In the genomic region with DNA sequence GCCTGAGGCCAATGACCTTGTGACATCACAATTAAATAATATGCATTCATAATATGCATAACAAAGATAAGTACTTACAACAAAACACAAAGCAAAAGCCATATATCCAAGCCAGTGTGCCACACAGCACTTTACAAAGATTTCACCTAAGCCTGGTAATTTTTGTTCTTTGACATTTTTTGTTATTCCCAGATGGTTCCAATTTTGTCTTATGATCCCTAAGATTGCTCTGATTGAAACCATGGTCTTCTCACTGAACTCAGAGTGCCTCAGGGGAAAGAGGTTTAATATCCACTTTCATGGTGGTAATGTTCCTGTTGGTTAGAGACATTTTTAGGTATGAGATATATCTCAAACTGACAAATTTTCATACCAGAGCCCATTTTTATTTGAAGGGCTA, we compare ENCODE assay signal across 7 cellular contexts. TPM values are rescaled to one million over a fixed set of nuclear protein-coding genes. Genes with fewer than 3 reads are reported as not detected.
"Had no signal": no experiment of that assay in that cellular context is flagged by ENCODE, and none has a peak within 500 bp of the region (broad histone marks: within the 10 kb centered on the region; RNA-seq: fewer than 3 reads in every experiment).

No MANE protein-coding gene starts in this region.

- H3K27ac ChIP-seq: HL-60 had no signal

- H3K27ac Mint-ChIP-seq: IgD-negative memory B cell had no signal

- DNase-seq: IMR-90, KBM-7 had no signal

- ATAC-seq: HepG2, K562 had no signal

- H3K4me3 Mint-ChIP-seq: IgD-negative memory B cell had no signal

- H3K9me3 Mint-ChIP-seq: IgD-negative memory B cell had no signal

- H3K4me3 ChIP-seq: K562 had no signal

RNA-seq across cellular contexts. Expression of a gene that starts 29.1 kb away (rescaled TPM):
- total RNA-seq: HepG2, HT1080, IMR-90, K562 had no signal
- polyA plus RNA-seq: HepG2, IgD-negative memory B cell, IMR-90, K562 had no signal
